ENCODE assay signal across 11 cellular contexts in the genomic region with DNA sequence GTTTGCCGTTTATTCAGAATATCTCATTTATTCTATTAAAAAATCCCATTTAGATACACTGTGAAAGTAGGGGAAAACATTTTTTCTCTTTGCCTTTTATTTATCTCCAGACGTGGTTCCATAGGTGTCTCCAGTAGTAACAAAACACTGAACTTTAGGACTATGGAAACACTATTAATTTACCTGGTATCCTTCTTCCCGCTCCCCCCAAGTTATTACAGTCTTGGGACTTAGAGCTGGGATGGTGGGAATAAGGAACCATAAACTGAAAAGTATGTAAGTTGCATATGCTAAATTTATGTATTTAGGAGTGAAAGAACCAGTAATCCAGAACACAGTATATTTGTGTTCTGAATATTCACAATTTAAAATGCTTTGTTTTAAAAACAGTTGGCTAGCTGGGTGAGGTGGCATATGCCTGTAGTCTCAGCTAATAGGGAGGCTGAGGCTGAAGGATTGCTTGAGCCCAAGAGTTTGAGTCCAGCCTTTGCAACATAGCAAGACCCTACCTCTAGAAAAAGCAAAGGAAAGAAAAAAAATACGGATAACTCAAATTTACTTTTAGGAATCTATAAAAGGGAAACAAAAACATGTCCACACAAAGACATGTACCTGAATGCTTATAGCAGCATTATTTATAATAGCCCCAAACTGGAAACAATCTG. TPM values are rescaled to one million over a fixed set of nuclear protein-coding genes. Genes with fewer than 3 reads are reported as not detected.
DNase-seq lines count a peak whose midpoint lies in the region; ATAC-seq and TF ChIP-seq lines count a peak whose summit lies in the region.
"Had no signal": no experiment of that assay in that cellular context is flagged by ENCODE, and none has a peak within 500 bp of the region (broad histone marks: within the 10 kb centered on the region; RNA-seq: fewer than 3 reads in every experiment).

No MANE protein-coding gene starts in this region.

- no peaks in the 10 kb centered on the region for H4K20me1 ChIP-seq in OCI-LY1 (ENCODE audit: insufficient read depth, low read length)

- H3K36me3 ChIP-seq in CD8-positive, alpha-beta T cell (ENCODE audit: insufficient read depth, low read length), result no peaks in the 10 kb centered on the region
- H3K36me3 ChIP-seq in OCI-LY1 (ENCODE audit: insufficient read depth, low read length), result peaks cover 2% of the 10 kb centered on the region
- H3K36me3 ChIP-seq: prostate gland had no signal

- POLR2A ChIA-PET in CD8-positive, alpha-beta T cell (lab: Charles Lee), result no interaction called here

- H3K27me3 ChIP-seq in CD8-positive, alpha-beta T cell (ENCODE audit: insufficient read depth, low read length), result no peaks in the 10 kb centered on the region
- no peaks in the 10 kb centered on the region for H3K27me3 ChIP-seq in OCI-LY1 (ENCODE audit: insufficient read depth, low read length)

- H3K4me1 Mint-ChIP-seq in CD8-positive, alpha-beta T cell (ENCODE audit: low read depth), result peaks cover 57% of the 10 kb centered on the region

- H3K9ac ChIP-seq in OCI-LY1 (ENCODE audit: low read length), result no peak overlapping the region; the same call in 1 of the 2 replicates

- H3K4me2 ChIP-seq in OCI-LY1 (ENCODE audit: low read length), result peak overlapping the region; percentile 76

- H3K9me3 Mint-ChIP-seq in CD8-positive, alpha-beta T cell, result no peaks in the 10 kb centered on the region

- no peak overlapping the region for H2AFZ ChIP-seq in OCI-LY1 (ENCODE audit: low read length)

- peaks cover 50% of the 10 kb centered on the region for H3K79me2 ChIP-seq in OCI-LY1 (ENCODE audit: insufficient read depth, low read length)

- no peak overlapping the region for H3K27ac Mint-ChIP-seq in CD8-positive, alpha-beta T cell

- no peaks in the 10 kb centered on the region for H3K9me2 ChIP-seq in OCI-LY1 (ENCODE audit: low read depth, low read length)

- no peak for TF ChIP-seq CTCF in CD8-positive, alpha-beta T cell (IDR thresholded peaks at IDR 0.05)
- TF ChIP-seq CTCF in OCI-LY1 (IDR thresholded peaks at IDR 0.05; ENCODE audit: low read length) (no peak), fibroblast of mammary gland (conservative IDR thresholded peaks at IDR 0.05; ENCODE audit: control insufficient read depth, insufficient read depth, low read depth, low read length) (no peak)

- peaks cover 8% of the 10 kb centered on the region for H3K36me3 Mint-ChIP-seq in CD8-positive, alpha-beta T cell

- H3K4me3 ChIP-seq in CD8-positive, alpha-beta T cell (ENCODE audit: low read depth, low read length), result no peak overlapping the region
- H3K4me3 ChIP-seq in OCI-LY1 (ENCODE audit: low read depth, low read length, poor library complexity, severe bottlenecking), result peak overlapping the region; percentile 70
- peak overlapping the region; percentile 82 for H3K4me3 ChIP-seq in fibroblast of mammary gland (ENCODE audit: control insufficient read depth, low read depth, low read length)
- peak overlapping the region; percentile 55 for H3K4me3 ChIP-seq in skeletal muscle cell (ENCODE audit: low read depth, low read length)
- H3K4me3 ChIP-seq: prostate gland had no signal

- peak overlapping the region; percentile 37 for H3K4me3 Mint-ChIP-seq in CD8-positive, alpha-beta T cell

- no peaks in the 10 kb centered on the region for H3K9me3 ChIP-seq in CD8-positive, alpha-beta T cell (ENCODE audit: low read length)
- H3K9me3 ChIP-seq in OCI-LY1 (ENCODE audit: low read length), result no peaks in the 10 kb centered on the region
- H3K9me3 ChIP-seq: prostate gland had no signal

- no peaks in the 10 kb centered on the region for H3K27me3 Mint-ChIP-seq in CD8-positive, alpha-beta T cell (ENCODE audit: low read depth)

- no peak overlapping the region for H3K27ac ChIP-seq in CD8-positive, alpha-beta T cell (ENCODE audit: low read depth, low read length)
- H3K27ac ChIP-seq in OCI-LY1 (ENCODE audit: low read depth, low read length, poor library complexity, severe bottlenecking), result no peak overlapping the region
- H3K27ac ChIP-seq: prostate gland had no signal

- no peak for ATAC-seq in CD8-positive, alpha-beta T cell
- ATAC-seq in GM21786 (IDR thresholded peaks at IDR 0.05; ENCODE audit: unreplicated experiment), result no peak

- peaks cover 16% of the 10 kb centered on the region for H3K4me1 ChIP-seq in CD8-positive, alpha-beta T cell (ENCODE audit: insufficient read depth, low read length)
- peaks cover 45% of the 10 kb centered on the region for H3K4me1 ChIP-seq in OCI-LY1 (ENCODE audit: insufficient read depth, low read length, severe bottlenecking)
- H3K4me1 ChIP-seq: prostate gland had no signal

- intact Hi-C loops in CD8-positive, alpha-beta T cell (cut with DNase I, micrococcal nuclease), result loop anchor here (10.0 kb wide), 3 partner anchors 107 to 793 kb away; a partner anchor contains a TSS

- no peak for DNase-seq in CD8-positive, alpha-beta T cell
- DNase-seq in fibroblast of mammary gland (ENCODE audit: low read depth), result no peak
- DNase-seq in skeletal muscle cell (ENCODE audit: low read depth), result no peak
- DNase-seq in stimulated activated CD8-positive, alpha-beta memory T cell treated with anti-CD3 and anti-CD28 coated beads, Interleukin-4, amount 100 ng/mL, for 48 hours, result no peak
- no peak for DNase-seq in NCI-H128 (lab: John Stamatoyannopoulos, UW; ENCODE audit: unreplicated experiment)
- no peak for DNase-seq in MV-4-11 (lab: John Stamatoyannopoulos, UW)
- DNase-seq: activated CD4-positive, alpha-beta T cell treated with anti-CD3 and anti-CD28 coated beads for 48 hours; NCI-H2107 had no signal

- CTCF ChIA-PET in CD8-positive, alpha-beta T cell (lab: Charles Lee), result no interaction called here

- peaks cover 14% of the 10 kb centered on the region; the same call in 1 of the 2 replicates for H3F3A ChIP-seq in OCI-LY1 (ENCODE audit: insufficient read depth, low read length)

RNA-seq across cellular contexts. Expression of a gene that starts 3.1 kb away (rescaled TPM):
- 10 to 100 TPM; 13.3 to 13.4 TPM for total RNA-seq in CD8-positive, alpha-beta T cell

RNA-seq across cellular contexts. Expression of a gene that starts 28.9 kb away (rescaled TPM):
- total RNA-seq in CD8-positive, alpha-beta T cell, result 100 to 1,000 TPM; 212 to 217 TPM

RNA-seq across cellular contexts. Expression of a gene that starts 38.0 kb away (rescaled TPM):
- under 1 TPM in 1 of 2 experiments, not detected in 1; 0.08 TPM for total RNA-seq in CD8-positive, alpha-beta T cell
